In the genomic region with DNA sequence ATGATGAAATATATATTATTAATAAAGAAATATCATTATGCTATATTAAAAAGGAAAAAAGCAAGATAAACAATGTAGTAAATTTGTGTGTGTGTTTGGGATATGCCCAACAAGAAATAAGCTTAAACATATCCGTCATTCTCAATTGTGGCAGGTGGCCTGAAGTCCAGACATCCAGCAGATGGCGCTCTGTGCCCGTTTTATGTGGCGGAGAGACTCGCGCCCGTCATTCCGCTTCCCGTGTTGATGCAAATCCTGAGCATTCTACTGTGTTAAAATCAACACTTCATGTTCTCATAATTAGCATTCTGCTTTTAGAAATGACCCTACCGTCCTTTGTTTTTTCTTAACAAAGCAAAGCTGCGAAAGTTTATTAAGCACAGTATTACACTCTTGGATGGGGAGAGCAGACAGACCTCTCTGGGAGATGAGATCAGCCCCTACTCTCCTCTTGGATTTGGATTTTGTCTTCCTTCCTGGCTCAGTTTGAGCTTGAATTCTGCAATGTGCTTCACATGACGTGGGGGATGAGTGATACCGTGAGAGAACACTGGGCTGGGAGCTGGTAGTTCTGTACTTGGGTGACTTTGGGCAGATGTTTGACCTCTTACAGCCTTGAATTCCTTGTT, we compare ENCODE assay signal across 8 cellular contexts.
DNase-seq lines count a peak whose midpoint lies in the region; ATAC-seq and TF ChIP-seq lines count a peak whose summit lies in the region.

No MANE protein-coding gene starts in this region.

- H3K9me2 ChIP-seq in PC-9 (ENCODE audit: insufficient read depth): no peaks in the 10 kb centered on the region

- TF ChIP-seq CTCF in PC-9 (conservative IDR thresholded peaks at IDR 0.05): peak; percentile 90
- TF ChIP-seq CTCF in foreskin fibroblast (IDR thresholded peaks at IDR 0.05; ENCODE audit: low read depth, low read length): peak; percentile 82
- peak in 1 of 3 donors; percentile 25 for TF ChIP-seq CTCF in omental fat pad (IDR thresholded peaks at IDR 0.05)
- TF ChIP-seq CTCF in tibial artery (IDR thresholded peaks at IDR 0.05): peak; percentile 47 to 66

- ATAC-seq in GM21825 (IDR thresholded peaks at IDR 0.05; ENCODE audit: unreplicated experiment): peak; percentile 86
- peak; percentile 71 for ATAC-seq in omental fat pad (ENCODE audit: low FRiP score)

- intact Hi-C loops in PC-9 (cut with micrococcal nuclease; ENCODE audit: unreplicated experiment): loop anchor here (1.0 to 5.0 kb wide), 4 partner anchors 134 to 791 kb away; no protein-coding TSS in a partner anchor
- intact Hi-C loops in tibial artery (cut with DNase I; ENCODE audit: low total_unique reads): no loop called here

- POLR2A ChIA-PET in PC-9 (lab: Charles Lee; ENCODE audit: unreplicated experiment): no interaction called here

- H3K4me1 ChIP-seq in PC-9 (replicated peaks; ENCODE audit: insufficient read depth) (no peaks in the 10 kb centered on the region), tibial artery (peaks cover 0 to 4% (median 0%) of the 10 kb centered on the region in 4 donors)

- no peak overlapping the region for H3K4me3 ChIP-seq in PC-9
- H3K4me3 ChIP-seq in foreskin fibroblast (ENCODE audit: low read depth in 1 of 2, low read length in 2 of 2): peak overlapping the region; percentile 14 to 33
- H3K4me3 ChIP-seq in tibial artery: no peak overlapping the region

- H3K27ac ChIP-seq in PC-9 (no peak overlapping the region), tibial artery (no peak overlapping the region)

- H3K27me3 ChIP-seq in PC-9 (ENCODE audit: insufficient read depth, low read depth): 0 out of 2 replicates have a peak, but pooled peaks cover 9% of the 10 kb centered on the region
- no peaks in the 10 kb centered on the region for H3K27me3 ChIP-seq in tibial artery

- peak overlapping the region; percentile 35; the same call in 1 of the 2 replicates for H3K4me2 ChIP-seq in PC-9

- H3K79me2 ChIP-seq in PC-9 (ENCODE audit: low read depth): no peaks in the 10 kb centered on the region

- H3K36me3 ChIP-seq in PC-9 (ENCODE audit: low read depth) (no peaks in the 10 kb centered on the region), tibial artery (no peaks in the 10 kb centered on the region)

- in situ Hi-C loops in KBM-7 (cut with MboI; ENCODE audit: low pct_unique_long_range_greater_than_20kb, low sequenced_read_pairs): no loop called here

- BruUV-seq in PC-9 (replicated peaks; lab: Mats Ljungman, UMichigan): no TSS peak

- H3K9me3 ChIP-seq in PC-9 (ENCODE audit: insufficient read depth, low read depth) (no peaks in the 10 kb centered on the region), tibial artery (no peaks in the 10 kb centered on the region)

- H2AFZ ChIP-seq in PC-9: peak overlapping the region; percentile 3; the same call in 1 of the 2 replicates

- peak; percentile 76 for DNase-seq in ELR (ENCODE audit: low read depth)
- DNase-seq in KBM-7: peak; percentile 78
- DNase-seq in PC-9: peak; percentile 39 to 71
- DNase-seq in activated T-helper 1 cell treated with anti-CD3 and anti-CD28 coated beads, Interleukin-2, amount 50 U/mL, for 16 hours (ENCODE audit: low read depth in 1 of 2, low spot score in 1 of 2): peak; percentile 36 to 47
- peak; percentile 50 to 87 for DNase-seq in foreskin fibroblast
- DNase-seq in omental fat pad (ENCODE audit: low spot score): peak; percentile 87
- DNase-seq in tibial artery: peak in 1 of 2 donors; percentile 73

- H4K20me1 ChIP-seq in PC-9 (ENCODE audit: insufficient read depth): no peaks in the 10 kb centered on the region

- CTCF ChIA-PET in PC-9 (lab: Charles Lee): interaction anchor here (0.6 to 1.5 kb wide), 7 partner anchors 69 to 1358 kb away, joined by 3 to 9 read pairs (median 4); no protein-coding TSS in a partner anchor

- no peaks in the 10 kb centered on the region for H3F3A ChIP-seq in PC-9 (ENCODE audit: insufficient read depth, low read depth)

Comparison
In these comparisons a context has a peak if more than half of its experiments do, and no peak if none do; other contexts are left out.
1. H3K4me3 ChIP-seq: peak in foreskin fibroblast (2 of 2); none in PC-9 (single experiment) and tibial artery (0 of 2).